29 cellular contexts compared by ENCODE assay signal in genomic region chr14:32530800-32531199, GRCh38.
"Had no signal": no experiment of that assay in that cellular context is flagged by ENCODE, and none has a peak within 500 bp of the region (broad histone marks: within the 10 kb centered on the region; RNA-seq: fewer than 3 reads in every experiment).

No MANE protein-coding gene starts in this region.

- H3K27ac Mint-ChIP-seq: naive thymus-derived CD4-positive, alpha-beta T cell; natural killer cell; nephron; neural progenitor cell; stimulated activated memory B cell treated with anti-CD40 and anti-IgM and Interleukin-4, amounts not matched to agents 10 μg/mL and 1 μg/mL and 100 μg/mL, for 72 hours; stimulated activated naive CD8-positive, alpha-beta T cell treated with anti-CD3 and anti-CD28 coated beads, Interleukin-15, amount 100 ng/mL, for 72 hours had no signal

- ATAC-seq: naive thymus-derived CD4-positive, alpha-beta T cell; natural killer cell; right cardiac atrium; right lobe of liver; stimulated activated memory B cell treated with anti-CD40 and anti-IgM and Interleukin-4, amounts not matched to agents 10 μg/mL and 1 μg/mL and 100 μg/mL, for 72 hours; stimulated activated naive CD8-positive, alpha-beta T cell treated with anti-CD3 and anti-CD28 coated beads, Interleukin-15, amount 100 ng/mL, for 72 hours; stimulated activated naive CD8-positive, alpha-beta T cell treated with anti-CD3 and anti-CD28 coated beads, Interleukin-15, Interleukin-2, amounts not matched to agents 100 U/mL and 50 U/mL, for 24 hours had no signal

- H3K27me3 ChIP-seq: neural progenitor cell, ovary, right lobe of liver, sigmoid colon, spleen, thyroid gland, tibial nerve, upper lobe of left lung, vagina had no signal

- H3K9me3 ChIP-seq: ovary, prostate gland, right lobe of liver, sigmoid colon, spleen, thoracic aorta, thyroid gland, tibial nerve, upper lobe of left lung, vagina had no signal

- H3K27ac ChIP-seq: neural progenitor cell, ovary, prostate gland, right lobe of liver, sigmoid colon, skin epidermis, spleen, thoracic aorta, thyroid gland, tibial nerve, upper lobe of left lung, vagina had no signal

- DNase-seq: naive thymus-derived CD4-positive, alpha-beta T cell; natural killer cell; occipital lobe; ovary; right cardiac atrium; right lobe of liver; sigmoid colon; spleen; stimulated activated CD4-positive, alpha-beta T cell treated with anti-CD3 and anti-CD28 coated beads, Interleukin-12 subunit alpha, Interleukin-12 subunit beta, amount 100 ng/mL, for 4 hours; stimulated activated CD4-positive, alpha-beta T cell treated with anti-CD3 and anti-CD28 coated beads, Interleukin-1b, Interleukin-23, amount 100 ng/mL, for 48 hours; stimulated activated CD4-positive, alpha-beta T cell treated with anti-CD3 and anti-CD28 coated beads, Interleukin-4, amount 100 ng/mL, for 1 hour; stimulated activated CD4-positive, alpha-beta T cell treated with anti-CD3 and anti-CD28 coated beads, Interleukin-4, amount 100 ng/mL, for 4 hours; stimulated activated CD8-positive, alpha-beta memory T cell treated with anti-CD3 and anti-CD28 coated beads, Interleukin-4, amount 100 ng/mL, for 48 hours; stimulated activated naive CD4-positive, alpha-beta T cell; stimulated activated naive CD8-positive, alpha-beta T cell treated with anti-CD3 and anti-CD28 coated beads, Interleukin-15, amount 100 ng/mL, for 72 hours; stimulated activated naive CD8-positive, alpha-beta T cell treated with anti-CD3 and anti-CD28 coated beads, Interleukin-15, Interleukin-2, amounts not matched to agents 100 U/mL and 50 U/mL, for 24 hours; thyroid gland; trophoblast cell; upper lobe of left lung had no signal

- H3K36me3 ChIP-seq: neural progenitor cell, ovary, prostate gland, right lobe of liver, spleen, thyroid gland, tibial nerve, upper lobe of left lung, vagina had no signal

- H3K4me1 Mint-ChIP-seq: naive thymus-derived CD4-positive, alpha-beta T cell; natural killer cell; neural progenitor cell; stimulated activated memory B cell treated with anti-CD40 and anti-IgM and Interleukin-4, amounts not matched to agents 10 μg/mL and 1 μg/mL and 100 μg/mL, for 72 hours; stimulated activated naive CD8-positive, alpha-beta T cell treated with anti-CD3 and anti-CD28 coated beads, Interleukin-15, amount 100 ng/mL, for 72 hours had no signal

- H3K4me1 ChIP-seq: neural progenitor cell, prostate gland, right lobe of liver, spleen, tibial nerve, upper lobe of left lung, vagina had no signal

- H3K36me3 Mint-ChIP-seq: natural killer cell; neural progenitor cell; stimulated activated memory B cell treated with anti-CD40 and anti-IgM and Interleukin-4, amounts not matched to agents 10 μg/mL and 1 μg/mL and 100 μg/mL, for 72 hours had no signal

- H3K9me3 Mint-ChIP-seq: nephron; neural progenitor cell; stimulated activated memory B cell treated with anti-CD40 and anti-IgM and Interleukin-4, amounts not matched to agents 10 μg/mL and 1 μg/mL and 100 μg/mL, for 72 hours; stimulated activated naive CD8-positive, alpha-beta T cell treated with anti-CD3 and anti-CD28 coated beads, Interleukin-15, amount 100 ng/mL, for 72 hours had no signal

- FAIRE-seq: urothelium cell line had no signal

- H3K4me3 ChIP-seq: neural progenitor cell, ovary, prostate gland, right lobe of liver, sigmoid colon, skin epidermis, smooth muscle cell, spleen, thoracic aorta, thyroid gland, tibial nerve, upper lobe of left lung, vagina had no signal

- H3K27me3 Mint-ChIP-seq: stimulated activated naive CD8-positive, alpha-beta T cell treated with anti-CD3 and anti-CD28 coated beads, Interleukin-15, amount 100 ng/mL, for 72 hours had no signal

- H3K4me3 Mint-ChIP-seq: naive thymus-derived CD4-positive, alpha-beta T cell; natural killer cell; nephron; neural progenitor cell; stimulated activated memory B cell treated with anti-CD40 and anti-IgM and Interleukin-4, amounts not matched to agents 10 μg/mL and 1 μg/mL and 100 μg/mL, for 72 hours; stimulated activated naive CD8-positive, alpha-beta T cell treated with anti-CD3 and anti-CD28 coated beads, Interleukin-15, amount 100 ng/mL, for 72 hours had no signal
